ENCODE assay signal across 8 cellular contexts in the genomic region with DNA sequence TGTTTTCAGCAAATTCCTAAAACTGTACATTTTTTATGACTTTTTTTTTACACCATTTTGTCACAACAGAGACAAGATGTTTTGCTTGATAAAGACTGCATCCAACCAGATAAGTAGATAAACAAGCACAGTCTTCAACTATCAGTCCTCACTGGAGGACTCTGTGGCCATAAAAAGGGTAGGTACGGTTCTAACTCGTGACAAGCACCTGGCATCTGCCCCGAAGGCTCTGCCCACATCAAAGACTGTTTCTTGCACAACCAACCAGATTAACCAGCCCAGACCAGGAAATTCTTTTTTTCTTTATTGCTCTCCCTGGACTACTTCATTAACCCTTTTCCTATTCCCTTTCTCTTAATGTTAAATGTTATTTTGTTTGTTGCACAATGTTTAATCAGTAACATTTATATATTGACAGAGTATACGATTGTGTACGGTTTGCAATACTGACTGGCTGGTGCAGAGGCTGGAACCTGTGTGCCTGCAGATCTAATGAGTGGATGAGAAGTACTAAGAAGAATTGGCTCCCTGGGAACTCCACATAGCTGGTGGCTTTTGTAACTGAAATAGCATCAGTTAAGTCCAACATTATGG.
DNase-seq lines count a peak whose midpoint lies in the region; ATAC-seq and TF ChIP-seq lines count a peak whose summit lies in the region.

No MANE protein-coding gene starts in this region.

- H3K36me3 ChIP-seq in right lobe of liver = peaks cover 0 to 11% (median 5%) of the 10 kb centered on the region in 4 donors

- DNase-seq in Caki2 (ENCODE audit: low read depth) (peak; percentile 62), NAMALWA (ENCODE audit: low spot score) (peak; percentile 96), right lobe of liver (peak; percentile 62 to 85 (median 82)), DMS 273 treated with DMSO at 0.1 percent for 48 hours (lab: John Stamatoyannopoulos, UW) (no peak), medulla oblongata (ENCODE audit: extremely low spot score) (no peak), DMS114 treated with DMSO at 0.1 percent for 48 hours (lab: John Stamatoyannopoulos, UW; ENCODE audit: unreplicated experiment) (no peak)
- DNase-seq in activated effector memory CD4-positive, alpha-beta T cell treated with anti-CD3 and anti-CD28 coated beads, Interleukin-2, amount 50 U/mL, for 16 hours = peak; percentile 80

- in situ Hi-C loops in Caki2 (cut with HindIII; ENCODE audit: low pct_unique_long_range_greater_than_20kb, low sequenced_read_pairs) = no loop called here

- peaks cover 0 to 55% (median 19%) of the 10 kb centered on the region in 4 donors for H3K4me1 ChIP-seq in right lobe of liver

- no peak for TF ChIP-seq CTCF in right lobe of liver (IDR thresholded peaks at IDR 0.05)

- WGBS in right lobe of liver (ENCODE audit: insufficient coverage, low coverage, low lambda C conversion rate, missing lambda C conversion rate) = 11% methylated on average over 5 of the region's 5 CpGs

- H3K9me3 ChIP-seq in right lobe of liver = no peaks in the 10 kb centered on the region

- intact Hi-C loops in right lobe of liver (cut with DNase I) = no loop called here

- H3K27me3 ChIP-seq in right lobe of liver = no peaks in the 10 kb centered on the region

- TF ChIP-seq POLR2A in right lobe of liver (IDR thresholded peaks at IDR 0.05) = no peak

- peak overlapping the region; percentile 10 to 75 (median 49) for H3K27ac ChIP-seq in right lobe of liver

- ATAC-seq in right lobe of liver = peak; percentile 57 to 76 (median 70)
- no peak for ATAC-seq in GM21515 (IDR thresholded peaks at IDR 0.05; ENCODE audit: unreplicated experiment)

- no peak overlapping the region for H3K4me3 ChIP-seq in right lobe of liver

Comparison
In these comparisons a context has a peak if more than half of its experiments do, and no peak if none do; other contexts are left out.
1. DNase-seq: peak in Caki2 (single experiment), NAMALWA (single experiment), activated effector memory CD4-positive, alpha-beta T cell treated with anti-CD3 and anti-CD28 coated beads, Interleukin-2, amount 50 U/mL, for 16 hours (single experiment) and right lobe of liver (3 of 3); none in DMS 273 treated with DMSO at 0.1 percent for 48 hours (single experiment), medulla oblongata (single experiment) and DMS114 treated with DMSO at 0.1 percent for 48 hours (single experiment).